In genomic region chr7:16668049-16668858, GRCh38 we compare ENCODE assay signal across 8 cellular contexts. TPM values are rescaled to one million over a fixed set of nuclear protein-coding genes. Genes with fewer than 3 reads are reported as not detected.
DNase-seq lines count a peak whose midpoint lies in the region; ATAC-seq and TF ChIP-seq lines count a peak whose summit lies in the region.

No MANE protein-coding gene starts in this region.

- H3K27me3 Mint-ChIP-seq in CD8-positive, alpha-beta T cell (ENCODE audit: low read depth): no peaks in the 10 kb centered on the region

- H3K36me3 ChIP-seq in CD8-positive, alpha-beta T cell (ENCODE audit: insufficient read depth, low read length): no peaks in the 10 kb centered on the region

- no peaks in the 10 kb centered on the region for H3K9me3 ChIP-seq in CD8-positive, alpha-beta T cell (ENCODE audit: low read length)

- intact Hi-C loops in CD8-positive, alpha-beta T cell (cut with DNase I, micrococcal nuclease): no loop called here

- no peaks in the 10 kb centered on the region for H3K9me3 Mint-ChIP-seq in CD8-positive, alpha-beta T cell

- H3K36me3 Mint-ChIP-seq in CD8-positive, alpha-beta T cell: peaks cover 66% of the 10 kb centered on the region

- CTCF ChIA-PET in GM10248 (lab: Yijun Ruan, JAX): no interaction called here
- CTCF ChIA-PET in CD8-positive, alpha-beta T cell (lab: Charles Lee): no interaction called here

- POLR2A ChIA-PET in GM10248 (lab: Yijun Ruan, JAX): no interaction called here
- POLR2A ChIA-PET in CD8-positive, alpha-beta T cell (lab: Charles Lee): no interaction called here

- no peaks in the 10 kb centered on the region for H3K4me1 ChIP-seq in CD8-positive, alpha-beta T cell (ENCODE audit: insufficient read depth, low read length)

- DNase-seq in ELR (ENCODE audit: low read depth) (peak; percentile 100), RPMI7951 (ENCODE audit: low read depth) (peak; percentile 99), fibroblast of villous mesenchyme (ENCODE audit: low read depth) (peak; percentile 100), renal cortical epithelial cell (ENCODE audit: low read depth) (peak; percentile 98), GM10248 (ENCODE audit: extremely low spot score) (no peak)
- no peak for DNase-seq in activated CD8-positive, alpha-beta memory T cell treated with anti-CD3 and anti-CD28 coated beads, Interleukin-2, amount 50 U/mL, for 48 hours
- no peak for DNase-seq in CD8-positive, alpha-beta T cell

- H3K4me1 Mint-ChIP-seq in CD8-positive, alpha-beta T cell (ENCODE audit: low read depth): peaks cover 9% of the 10 kb centered on the region

- H3K27ac ChIP-seq in CD8-positive, alpha-beta T cell (ENCODE audit: low read depth, low read length): no peak overlapping the region

- H3K27me3 ChIP-seq in CD8-positive, alpha-beta T cell (ENCODE audit: insufficient read depth, low read length): no peaks in the 10 kb centered on the region

- no peak overlapping the region for H3K27ac Mint-ChIP-seq in CD8-positive, alpha-beta T cell

- no peak overlapping the region for H3K4me3 Mint-ChIP-seq in CD8-positive, alpha-beta T cell

- no peak for ATAC-seq in HG03342 (IDR thresholded peaks at IDR 0.05; ENCODE audit: unreplicated experiment)
- no peak for ATAC-seq in CD8-positive, alpha-beta T cell

- peak; percentile 39 for TF ChIP-seq CTCF in fibroblast of villous mesenchyme (IDR thresholded peaks at IDR 0.05; ENCODE audit: insufficient read depth, low read depth, low read length)
- no peak for TF ChIP-seq CTCF in GM10248 (IDR thresholded peaks at IDR 0.05; ENCODE audit: control extremely low read depth, extremely low read depth, low read depth, missing control alignments)
- TF ChIP-seq CTCF in CD8-positive, alpha-beta T cell (IDR thresholded peaks at IDR 0.05): no peak

- no peak overlapping the region for H3K4me3 ChIP-seq in fibroblast of villous mesenchyme (ENCODE audit: low read depth, low read length)
- no peak overlapping the region for H3K4me3 ChIP-seq in CD8-positive, alpha-beta T cell (ENCODE audit: low read depth, low read length)

RNA-seq across cellular contexts. Expression of gene BZW2, which starts 22.3 kb away (rescaled TPM):
- 194 and 220 TPM in 2 replicates for total RNA-seq in RPMI7951 (2014; rRNA removed; shearing (Covaris generic))
- total RNA-seq in fibroblast of villous mesenchyme (48.0 and 53.5 TPM in 2 replicates), renal cortical epithelial cell (93.6 and 144 TPM in 2 replicates)
- 10 to 100 TPM; 23.2 to 23.8 TPM for total RNA-seq in CD8-positive, alpha-beta T cell

RNA-seq across cellular contexts. Expression of gene ANKMY2, which starts 22.7 kb away (rescaled TPM):
- total RNA-seq in RPMI7951 (2014; rRNA removed; shearing (Covaris generic)): 34.0 and 43.1 TPM in 2 replicates
- 23.2 and 28.5 TPM in 2 replicates for total RNA-seq in fibroblast of villous mesenchyme
- total RNA-seq in renal cortical epithelial cell: 35.4 and 52.0 TPM in 2 replicates
- total RNA-seq in CD8-positive, alpha-beta T cell: 1 to 10 TPM; 3.9 TPM

Comparison
In these comparisons a context has a peak if more than half of its experiments do, and no peak if none do; other contexts are left out.
1. DNase-seq: peak in ELR (single experiment), RPMI7951 (single experiment), fibroblast of villous mesenchyme (single experiment) and renal cortical epithelial cell (single experiment); none in GM10248 (single experiment), activated CD8-positive, alpha-beta memory T cell treated with anti-CD3 and anti-CD28 coated beads, Interleukin-2, amount 50 U/mL, for 48 hours (single experiment) and CD8-positive, alpha-beta T cell (0 of 7).